Comparison of ENCODE assay signal across 17 cellular contexts in genomic region chr5:82863260-82863659, GRCh38.
DNase-seq lines count a peak whose midpoint lies in the region; ATAC-seq and TF ChIP-seq lines count a peak whose summit lies in the region.
"Had no signal": no experiment of that assay in that cellular context is flagged by ENCODE, and none has a peak within 500 bp of the region (broad histone marks: within the 10 kb centered on the region; RNA-seq: fewer than 3 reads in every experiment).

No MANE protein-coding gene starts in this region.

- DNase-seq in Right ventricle myocardium inferior (ENCODE audit: missing footprints) (no peak), cardiac septum (ENCODE audit: low spot score) (no peak), NCI-H2227 treated with DMSO at 0.1 percent for 48 hours (lab: John Stamatoyannopoulos, UW) (peak; percentile 4), dorsolateral prefrontal cortex (no peak), DMS 273 treated with DMSO at 0.1 percent for 48 hours (lab: John Stamatoyannopoulos, UW) (no peak), uterus (no peak)
- DNase-seq: 8988T; DMS153; MV-4-11; NCI-H1694; NCI-H2171; NCI-H510A; NK-92 treated with Interleukin-12 subunit alpha and Interleukin-12 subunit beta, amount 100 ng/mL, for 24 hours; PC-3; SK-N-SH had no signal

- intact Hi-C loops in Right ventricle myocardium inferior (cut with DNase I): no loop called here
- intact Hi-C loops in cardiac septum (cut with DNase I): no loop called here
- intact Hi-C loops in dorsolateral prefrontal cortex (cut with DNase I): no loop called here
- intact Hi-C loops in uterus (cut with DNase I; ENCODE audit: low total_unique reads): no loop called here

- no peaks in the 10 kb centered on the region for H3K36me3 ChIP-seq in neuron (ENCODE audit: insufficient read depth, low read length)
- no peaks in the 10 kb centered on the region for H3K36me3 ChIP-seq in uterus

- H3K4me1 ChIP-seq in neuron (ENCODE audit: insufficient read depth, low read length): peaks cover 67% of the 10 kb centered on the region
- no peaks in the 10 kb centered on the region for H3K4me1 ChIP-seq in uterus

- peak; percentile 53 for ATAC-seq in Right ventricle myocardium inferior
- ATAC-seq in HG02852 (IDR thresholded peaks at IDR 0.05; ENCODE audit: unreplicated experiment): no peak
- ATAC-seq: PC-3 had no signal

- TF ChIP-seq POLR2A in uterus (IDR thresholded peaks at IDR 0.05): no peak

- TF ChIP-seq CTCF in dorsolateral prefrontal cortex (IDR thresholded peaks at IDR 0.05 in 54 of 56, conservative IDR thresholded peaks at IDR 0.05 in 2 of 56; ENCODE audit: low read depth in 1 of 56, partially characterized antibody in 56 of 56) (no peak), uterus (IDR thresholded peaks at IDR 0.05) (no peak)

- H3K4me3 ChIP-seq in dorsolateral prefrontal cortex (peak overlapping the region in 39 of 59 donors; percentile 0 to 59 (median 23)), neuron (ENCODE audit: low read length) (peak overlapping the region; percentile 22), uterus (no peak overlapping the region)

- peak overlapping the region in 4 of 59 donors; percentile 0 to 52 (median 46) for H3K27ac ChIP-seq in dorsolateral prefrontal cortex
- H3K27ac ChIP-seq in uterus: no peak overlapping the region

- H2AFZ ChIP-seq in neuron (ENCODE audit: low read depth, low read length): no peak overlapping the region

- H3K9me3 ChIP-seq in neuron (ENCODE audit: low read length) (no peaks in the 10 kb centered on the region), uterus (no peaks in the 10 kb centered on the region)
- H3K9me3 ChIP-seq: SK-N-SH had no signal

- H3K27me3 ChIP-seq in dorsolateral prefrontal cortex (no peaks in the 10 kb centered on the region), neuron (ENCODE audit: insufficient read depth, low read length) (no peaks in the 10 kb centered on the region), uterus (no peaks in the 10 kb centered on the region)

Comparison
In these comparisons a context has a peak if more than half of its experiments do, and no peak if none do; other contexts are left out.
1. H3K4me3 ChIP-seq: peak in dorsolateral prefrontal cortex (39 of 59) and neuron (single experiment); none in uterus (0 of 2).